ENCODE assay signal across 9 cellular contexts in the genomic region with DNA sequence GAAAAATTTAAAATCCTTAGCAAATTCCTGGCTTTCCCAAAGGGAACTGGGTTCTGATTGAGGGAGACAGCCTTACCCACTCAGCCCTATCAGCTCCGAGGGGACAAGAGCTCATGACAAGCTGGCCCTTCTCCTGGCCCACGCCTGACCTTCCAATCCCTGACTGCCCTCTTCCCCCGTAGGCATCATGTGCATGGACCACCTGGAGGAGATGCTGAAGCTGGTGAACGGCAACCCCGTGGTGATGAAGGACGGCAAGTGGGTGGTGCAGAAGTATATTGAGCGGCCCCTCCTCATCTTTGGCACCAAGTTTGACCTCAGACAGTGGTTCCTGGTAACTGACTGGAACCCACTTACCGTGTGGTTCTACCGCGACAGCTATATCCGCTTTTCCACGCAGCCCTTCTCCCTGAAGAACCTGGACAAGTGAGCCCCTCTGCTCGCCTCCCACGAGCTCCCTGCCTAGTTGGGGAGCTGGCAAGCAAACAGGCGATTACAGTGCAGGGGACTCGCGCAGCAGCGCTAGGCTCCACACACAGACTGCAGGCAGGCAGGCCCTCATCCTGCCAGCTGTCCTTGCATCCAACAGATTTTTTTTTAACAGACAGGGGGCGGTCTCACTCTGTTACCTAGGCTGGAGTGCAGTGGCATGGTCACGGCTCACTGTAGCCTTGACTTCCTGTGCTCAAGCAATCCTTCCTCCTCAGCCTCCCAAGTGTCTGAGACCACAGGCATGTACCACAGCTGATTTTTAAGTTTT. TPM values are rescaled to one million over a fixed set of nuclear protein-coding genes. Genes with fewer than 3 reads are reported as not detected.
DNase-seq lines count a peak whose midpoint lies in the region; ATAC-seq and TF ChIP-seq lines count a peak whose summit lies in the region.
"Had no signal": no experiment of that assay in that cellular context is flagged by ENCODE, and none has a peak within 500 bp of the region (broad histone marks: within the 10 kb centered on the region; RNA-seq: fewer than 3 reads in every experiment).

No MANE protein-coding gene starts in this region.

- H3F3A ChIP-seq in SU-DHL-6 (ENCODE audit: insufficient read depth), result 0 out of 2 replicates have a peak, but pooled peaks cover 3% of the 10 kb centered on the region

- H3K79me2 ChIP-seq in SU-DHL-6 (ENCODE audit: insufficient read depth, low read length), result no peaks in the 10 kb centered on the region

- H3K9me3 ChIP-seq in SU-DHL-6 (ENCODE audit: insufficient read depth, low read length), result no peaks in the 10 kb centered on the region
- H3K9me3 ChIP-seq: psoas muscle had no signal

- H3K27ac ChIP-seq in SU-DHL-6 (ENCODE audit: low read depth, low read length), result no peak overlapping the region
- H3K27ac ChIP-seq: psoas muscle had no signal

- no peak overlapping the region for H3K9ac ChIP-seq in SU-DHL-6 (ENCODE audit: low read length)

- DNase-seq in ACHN (peak; percentile 28), H4 (ENCODE audit: low spot score) (peak; percentile 49), germinal center (ENCODE audit: low spot score) (peak; percentile 30), hypothalamus (lab: John Stamatoyannopoulos, UW) (no peak), DMS114 treated with DMSO at 0.1 percent for 48 hours (lab: John Stamatoyannopoulos, UW; ENCODE audit: unreplicated experiment) (no peak)
- DNase-seq: psoas muscle had no signal

- no peaks in the 10 kb centered on the region for H3K27me3 ChIP-seq in SU-DHL-6 (ENCODE audit: low read length)

- ATAC-seq in GM19035 (IDR thresholded peaks at IDR 0.05; ENCODE audit: unreplicated experiment), result no peak
- ATAC-seq in GM19328 (IDR thresholded peaks at IDR 0.05; ENCODE audit: unreplicated experiment), result no peak

- TF ChIP-seq CTCF in SU-DHL-6 (IDR thresholded peaks at IDR 0.05; ENCODE audit: insufficient read depth, low read length, poor library complexity, severe bottlenecking), result peak; percentile 16

- H2AFZ ChIP-seq in SU-DHL-6 (ENCODE audit: low read depth, low read length, severe bottlenecking), result no peak overlapping the region

- in situ Hi-C loops in ACHN (cut with HindIII; ENCODE audit: low pct_ligation_motif_present, low pct_unique_long_range_greater_than_20kb, low sequenced_read_pairs), result no loop called here

- H3K9me2 ChIP-seq in SU-DHL-6 (replicated peaks; ENCODE audit: insufficient read depth, low read length), result no peaks in the 10 kb centered on the region

- H3K4me3 ChIP-seq in SU-DHL-6 (ENCODE audit: insufficient read depth, low read length, poor library complexity, severe bottlenecking), result no peak overlapping the region
- H3K4me3 ChIP-seq: psoas muscle had no signal

- H3K36me3 ChIP-seq in SU-DHL-6 (ENCODE audit: low read length), result no peaks in the 10 kb centered on the region

- no peaks in the 10 kb centered on the region for H4K20me1 ChIP-seq in SU-DHL-6 (ENCODE audit: low read depth, low read length)

- H3K4me2 ChIP-seq in SU-DHL-6 (ENCODE audit: low read depth, low read length, poor library complexity, severe bottlenecking), result no peak overlapping the region

RNA-seq across cellular contexts. Expression of gene RPUSD3, which starts 16.8 kb away (rescaled TPM):
- 33.7 and 44.5 TPM in 2 replicates for total RNA-seq in H4 (2014; rRNA removed; shearing (Covaris generic))

RNA-seq across cellular contexts. Expression of gene TTLL3, which starts 16.9 kb away (rescaled TPM):
- total RNA-seq in H4 (2014; rRNA removed; shearing (Covaris generic)), result 4.4 and 5.4 TPM in 2 replicates

RNA-seq across cellular contexts. Expression of gene ARPC4, which starts 34.1 kb away (rescaled TPM):
- total RNA-seq in H4 (2014; rRNA removed; shearing (Covaris generic)), result 227 and 296 TPM in 2 replicates

RNA-seq across cellular contexts. Expression of gene TADA3, which starts 34.7 kb away (rescaled TPM):
- total RNA-seq in H4 (2014; rRNA removed; shearing (Covaris generic)), result 81.5 and 95.9 TPM in 2 replicates

RNA-seq across cellular contexts. Expression of gene CIDEC, which starts 53.1 kb away (rescaled TPM):
- not detected in 2 replicates for total RNA-seq in H4 (2014; rRNA removed; shearing (Covaris generic))

Comparison
In these comparisons a context has a peak if more than half of its experiments do, and no peak if none do; other contexts are left out.
1. DNase-seq: peak in ACHN (single experiment), H4 (single experiment) and germinal center (single experiment); none in hypothalamus (0 of 51) and DMS114 treated with DMSO at 0.1 percent for 48 hours (single experiment).